In genomic region chr1:20281801-20282200, GRCh38 we compare ENCODE assay signal across 1 cellular context.
TF ChIP-seq lines count a peak whose summit lies in the region.

No MANE protein-coding gene starts in this region.

TF ChIP-seq in IMR-90, 13 proteins besides CTCF, POLR2A, EP300 and RAD21:
- TF ChIP-seq MAZ (IDR thresholded peaks at IDR 0.05; ENCODE audit: borderline replicate concordance, low read depth, low read length): no peak
- no peak for TF ChIP-seq ELK1 (IDR thresholded peaks at IDR 0.05; ENCODE audit: borderline replicate concordance, low read depth, low read length)
- TF ChIP-seq RFX5 (IDR thresholded peaks at IDR 0.05; ENCODE audit: low read depth, low read length): no peak
- no peak for TF ChIP-seq RCOR1 (IDR thresholded peaks at IDR 0.05; ENCODE audit: insufficient replicate concordance, low read length)
- no peak for TF ChIP-seq BHLHE40 (IDR thresholded peaks at IDR 0.05; ENCODE audit: low read depth, low read length)
- TF ChIP-seq MAFK (IDR thresholded peaks at IDR 0.05; ENCODE audit: low read depth, low read length): no peak
- no peak for TF ChIP-seq FOS (IDR thresholded peaks at IDR 0.05; ENCODE audit: low read depth, low read length)
- TF ChIP-seq CEBPB (IDR thresholded peaks at IDR 0.05; ENCODE audit: low read depth, low read length): no peak
- TF ChIP-seq, protein P1, sequence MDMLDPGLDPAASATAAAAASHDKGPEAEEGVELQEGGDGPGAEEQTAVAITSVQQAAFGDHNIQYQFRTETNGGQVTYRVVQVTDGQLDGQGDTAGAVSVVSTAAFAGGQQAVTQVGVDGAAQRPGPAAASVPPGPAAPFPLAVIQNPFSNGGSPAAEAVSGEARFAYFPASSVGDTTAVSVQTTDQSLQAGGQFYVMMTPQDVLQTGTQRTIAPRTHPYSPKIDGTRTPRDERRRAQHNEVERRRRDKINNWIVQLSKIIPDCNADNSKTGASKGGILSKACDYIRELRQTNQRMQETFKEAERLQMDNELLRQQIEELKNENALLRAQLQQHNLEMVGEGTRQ (IDR thresholded peaks at IDR 0.05; ENCODE audit: low read depth, low read length): no peak
- TF ChIP-seq NFE2L2 (IDR thresholded peaks at IDR 0.05; ENCODE audit: low read depth, low read length): no peak
- no peak for TF ChIP-seq SMC3 (IDR thresholded peaks at IDR 0.05; ENCODE audit: low read depth, low read length)
- no peak for TF ChIP-seq MXI1 (IDR thresholded peaks at IDR 0.05; ENCODE audit: borderline replicate concordance, low read depth, low read length)
- TF ChIP-seq CHD1 (IDR thresholded peaks at IDR 0.05; ENCODE audit: low read depth, low read length): no peak
